1 cellular context compared by ENCODE assay signal in genomic region chr2:187576906-187577305, GRCh38.
TF ChIP-seq lines count a peak whose summit lies in the region.

No MANE protein-coding gene starts in this region.

TF ChIP-seq in HepG2, 621 proteins besides CTCF, POLR2A, EP300 and RAD21:
- no peak for TF ChIP-seq RBFOX2 (IDR thresholded peaks at IDR 0.05; ENCODE audit: low read depth, low read length)
- TF ChIP-seq RCOR2 (CRISPR knock-in tag; IDR thresholded peaks at IDR 0.05) = no peak
- TF ChIP-seq FOXO4 (CRISPR knock-in tag; conservative IDR thresholded peaks at IDR 0.05) = 0 out of 2 replicates have a peak, but pooled peaks have one; percentile 13
